ENCODE assay signal across 8 cellular contexts in genomic region chr9:101028346-101029299, GRCh38.
DNase-seq lines count a peak whose midpoint lies in the region; ATAC-seq and TF ChIP-seq lines count a peak whose summit lies in the region.

Gene PLPPR1 (plus strand): TSS chr9:101028727.

- ATAC-seq in HG02588 (IDR thresholded peaks at IDR 0.05; ENCODE audit: unreplicated experiment) (no peak), HG03354 (IDR thresholded peaks at IDR 0.05; ENCODE audit: poor library complexity, severe bottlenecking, unreplicated experiment) (no peak), HG03097 (IDR thresholded peaks at IDR 0.05; ENCODE audit: low FRiP score, unreplicated experiment) (no peak)

- no peak within 1 kb of the TSS for H3K27ac ChIP-seq in iPS DF 6.9 (ENCODE audit: low read length)

- no peaks in the 10 kb centered on the region for H3K9me3 ChIP-seq in iPS DF 6.9 (ENCODE audit: control insufficient read depth, insufficient read depth, low read length)

- no peak for TF ChIP-seq CTCF in retinal pigment epithelial cell (conservative IDR thresholded peaks at IDR 0.05; ENCODE audit: low read depth, low read length)

- H3K4me1 ChIP-seq in iPS DF 6.9 (ENCODE audit: control insufficient read depth, insufficient read depth, low read length) = no peaks in the 10 kb centered on the region

- H3K27me3 ChIP-seq in iPS DF 6.9 (ENCODE audit: control insufficient read depth, insufficient read depth, low read length) = peaks cover 19% of the 10 kb centered on the region

- DNase-seq in DMS79 treated with DMSO at 0.1 percent for 48 hours (lab: John Stamatoyannopoulos, UW) = peak; percentile 10
- peak; percentile 81 for DNase-seq in NCI-H2029 treated with DMSO at 0.1 percent for 48 hours (lab: John Stamatoyannopoulos, UW)
- peak in 54 of 56 donors; percentile 43 to 87 (median 75) for DNase-seq in amygdala (lab: John Stamatoyannopoulos, UW)
- DNase-seq in iPS DF 6.9 (ENCODE audit: low read depth, low spot score) = peak; percentile 27
- peak; percentile 32 for DNase-seq in retinal pigment epithelial cell (ENCODE audit: low read depth)

- H3K4me3 ChIP-seq in iPS DF 6.9 (ENCODE audit: low read length) = peak within 1 kb of the TSS; percentile 56
- H3K4me3 ChIP-seq in retinal pigment epithelial cell (ENCODE audit: low read length) = peak within 1 kb of the TSS; percentile 64

- no CpG with 5 or more reads among the region's 89 CpGs for WGBS in iPS DF 6.9 (ENCODE audit: insufficient coverage, insufficient read length)

- no peaks in the 10 kb centered on the region for H3K36me3 ChIP-seq in iPS DF 6.9 (ENCODE audit: control insufficient read depth, insufficient read depth, low read length)

Comparison
In these comparisons a context has a peak if more than half of its experiments do, and no peak if none do; other contexts are left out.
1. DNase-seq: peak in every context shown above with its lines; median percentile 81 in NCI-H2029 treated with DMSO at 0.1 percent for 48 hours; 75 in amygdala; 32 in retinal pigment epithelial cell; 27 in iPS DF 6.9; 10 in DMS79 treated with DMSO at 0.1 percent for 48 hours.